ENCODE assay signal across 9 cellular contexts in the genomic region with DNA sequence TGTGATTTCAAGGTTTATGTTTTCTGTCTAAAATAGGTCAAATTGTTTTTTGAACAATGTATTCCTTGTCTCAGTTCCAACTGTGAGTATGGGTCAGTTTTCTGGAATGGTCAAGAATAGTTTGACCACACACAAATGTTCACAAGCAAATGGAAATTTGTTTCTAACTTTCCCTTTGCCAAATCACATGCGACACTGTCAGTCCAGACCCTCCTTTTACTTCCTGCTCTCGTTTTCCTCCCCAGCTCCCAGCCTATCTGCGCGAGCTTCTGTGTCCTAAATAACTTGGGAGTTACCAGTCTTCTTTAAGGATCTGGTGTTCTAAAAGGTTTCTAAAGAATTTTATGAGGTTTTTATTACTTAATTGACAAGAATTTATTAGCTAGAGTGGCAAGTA.
DNase-seq lines count a peak whose midpoint lies in the region; ATAC-seq and TF ChIP-seq lines count a peak whose summit lies in the region.
"Had no signal": no experiment of that assay in that cellular context is flagged by ENCODE, and none has a peak within 500 bp of the region (broad histone marks: within the 10 kb centered on the region; RNA-seq: fewer than 3 reads in every experiment).

No MANE protein-coding gene starts in this region.

- no peaks in the 10 kb centered on the region for H3K4me1 ChIP-seq in mucosa of descending colon (ENCODE audit: low read depth)
- peaks cover 0 to 61% (median 29%) of the 10 kb centered on the region in 4 donors for H3K4me1 ChIP-seq in tibial artery

- H3K27me3 Mint-ChIP-seq in activated CD8-positive, alpha-beta T cell treated with anti-CD3 and anti-CD28 coated beads for 36 hours = no peaks in the 10 kb centered on the region

- TF ChIP-seq CTCF in mucosa of descending colon (IDR thresholded peaks at IDR 0.05) = no peak
- no peak for TF ChIP-seq CTCF in tibial artery (IDR thresholded peaks at IDR 0.05)
- TF ChIP-seq CTCF in activated CD8-positive, alpha-beta T cell treated with anti-CD3 and anti-CD28 coated beads for 36 hours (IDR thresholded peaks at IDR 0.05) = no peak

- intact Hi-C loops in mucosa of descending colon (cut with DNase I, micrococcal nuclease) (no loop called here), tibial artery (cut with DNase I; ENCODE audit: low total_unique reads) (loop anchor here (10.0 kb wide), 2 partner anchors 116 to 194 kb away; no protein-coding TSS in a partner anchor)
- intact Hi-C loops in activated CD8-positive, alpha-beta T cell treated with anti-CD3 and anti-CD28 coated beads for 36 hours (cut with micrococcal nuclease) = no loop called here

- peak; percentile 79 for ATAC-seq in mucosa of descending colon
- ATAC-seq in activated CD8-positive, alpha-beta T cell treated with anti-CD3 and anti-CD28 coated beads for 36 hours = no peak

- CTCF ChIA-PET in activated CD8-positive, alpha-beta T cell treated with anti-CD3 and anti-CD28 coated beads for 36 hours (lab: Charles Lee) = interaction anchor here (1.5 to 1.6 kb wide), 2 partner anchors 13 to 14 kb away, joined by 4 read pairs; no protein-coding TSS in a partner anchor

- H3K27ac Mint-ChIP-seq in activated CD8-positive, alpha-beta T cell treated with anti-CD3 and anti-CD28 coated beads for 36 hours = no peak overlapping the region
- H3K27ac Mint-ChIP-seq: H9 had no signal

- no peaks in the 10 kb centered on the region for H3K27me3 ChIP-seq in tibial artery

- H3K36me3 Mint-ChIP-seq in activated CD8-positive, alpha-beta T cell treated with anti-CD3 and anti-CD28 coated beads for 36 hours (ENCODE audit: low read depth) = no peaks in the 10 kb centered on the region
- H3K36me3 Mint-ChIP-seq: activated naive CD8-positive, alpha-beta T cell treated with anti-CD3 and anti-CD28 coated beads for 36 hours had no signal

- H3K4me3 ChIP-seq in mucosa of descending colon (no peak overlapping the region), tibial artery (peak overlapping the region; percentile 39 to 41)

- no peaks in the 10 kb centered on the region for H3K9me3 Mint-ChIP-seq in activated CD8-positive, alpha-beta T cell treated with anti-CD3 and anti-CD28 coated beads for 36 hours
- H3K9me3 Mint-ChIP-seq: activated naive CD8-positive, alpha-beta T cell treated with anti-CD3 and anti-CD28 coated beads for 36 hours; H9 had no signal

- no peaks in the 10 kb centered on the region for H3K36me3 ChIP-seq in mucosa of descending colon (ENCODE audit: low read depth)
- H3K36me3 ChIP-seq in tibial artery = no peaks in the 10 kb centered on the region

- H3K9me3 ChIP-seq in mucosa of descending colon (no peaks in the 10 kb centered on the region), tibial artery (no peaks in the 10 kb centered on the region)

- no peak overlapping the region for H3K4me3 Mint-ChIP-seq in activated CD8-positive, alpha-beta T cell treated with anti-CD3 and anti-CD28 coated beads for 36 hours
- H3K4me3 Mint-ChIP-seq: activated naive CD8-positive, alpha-beta T cell treated with anti-CD3 and anti-CD28 coated beads for 36 hours; H9 had no signal

- POLR2A ChIA-PET in activated CD8-positive, alpha-beta T cell treated with anti-CD3 and anti-CD28 coated beads for 36 hours (lab: Charles Lee) = interaction anchor here (0.6 kb wide), 1 partner anchor 90 kb away, joined by 3 read pairs; no protein-coding TSS in a partner anchor

- H3K4me1 Mint-ChIP-seq in activated CD8-positive, alpha-beta T cell treated with anti-CD3 and anti-CD28 coated beads for 36 hours (ENCODE audit: low read depth) = no peaks in the 10 kb centered on the region
- H3K4me1 Mint-ChIP-seq: H9 had no signal

- DNase-seq in NOMO-1 treated with DMSO at 0.1 percent for 48 hours (lab: John Stamatoyannopoulos, UW; ENCODE audit: unreplicated experiment) (peak; percentile 47), dermis blood vessel endothelial cell (peak; percentile 74), mucosa of descending colon (peak in 1 of 3 donors; percentile 41), tibial artery (peak; percentile 81 to 83)
- no peak for DNase-seq in stimulated activated CD4-positive, alpha-beta T cell treated with anti-CD3 and anti-CD28 coated beads, Interleukin-15, amount 100 ng/mL, for 24 hours
- no peak for DNase-seq in NK-92 treated with Interleukin-12 subunit alpha and Interleukin-12 subunit beta, amount 100 ng/mL, for 24 hours (lab: John Stamatoyannopoulos, UW)
- no peak for DNase-seq in activated CD8-positive, alpha-beta T cell treated with anti-CD3 and anti-CD28 coated beads for 36 hours
- DNase-seq: activated naive CD8-positive, alpha-beta T cell treated with anti-CD3 and anti-CD28 coated beads for 36 hours; H9 had no signal

- peak overlapping the region; percentile 86 to 91 for H3K27ac ChIP-seq in tibial artery

Comparison
In these comparisons a context has a peak if more than half of its experiments do, and no peak if none do; other contexts are left out.
1. DNase-seq: peak in NOMO-1 treated with DMSO at 0.1 percent for 48 hours (single experiment), dermis blood vessel endothelial cell (single experiment) and tibial artery (2 of 2); none in stimulated activated CD4-positive, alpha-beta T cell treated with anti-CD3 and anti-CD28 coated beads, Interleukin-15, amount 100 ng/mL, for 24 hours (single experiment), NK-92 treated with Interleukin-12 subunit alpha and Interleukin-12 subunit beta, amount 100 ng/mL, for 24 hours (single experiment) and activated CD8-positive, alpha-beta T cell treated with anti-CD3 and anti-CD28 coated beads for 36 hours (single experiment).